8 cellular contexts compared by ENCODE assay signal in the genomic region with DNA sequence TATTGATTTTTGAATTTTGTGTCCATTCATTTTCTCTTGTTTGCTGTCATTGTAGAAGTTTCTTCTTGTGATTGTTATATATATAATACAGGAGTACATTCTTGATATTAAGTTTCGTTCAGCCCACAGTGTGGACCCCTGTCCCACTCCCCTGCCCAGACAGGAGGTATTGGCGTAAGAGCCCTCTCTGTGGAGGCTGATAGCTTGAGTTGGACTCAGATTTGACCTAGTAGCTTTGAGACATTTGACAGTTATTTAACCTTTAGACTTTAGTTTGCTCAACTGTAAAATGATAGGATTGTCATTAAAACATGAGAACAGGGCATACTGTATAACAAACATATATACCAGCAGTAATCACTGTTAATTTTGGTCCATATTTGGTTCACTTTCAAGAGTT. TPM values are rescaled to one million over a fixed set of nuclear protein-coding genes. Genes with fewer than 3 reads are reported as not detected.
"Had no signal": no experiment of that assay in that cellular context is flagged by ENCODE, and none has a peak within 500 bp of the region (broad histone marks: within the 10 kb centered on the region; RNA-seq: fewer than 3 reads in every experiment).

No MANE protein-coding gene starts in this region.

- FAIRE-seq: G401.6, GM12878, GM12891, GM18507, GM19239 had no signal

- ATAC-seq: GM12878 had no signal

- H3K4me3 ChIP-seq: GM12878 had no signal

- DNase-seq: GDM1, GF-D8 had no signal

RNA-seq across cellular contexts. Expression of gene GPR171, which starts 27.1 kb away (rescaled TPM):
- total RNA-seq: G401, GM12878 had no signal
